Comparison of ENCODE assay signal across 8 cellular contexts in genomic region chr6:5968817-5969726, GRCh38. TPM values are rescaled to one million over a fixed set of nuclear protein-coding genes. Genes with fewer than 3 reads are reported as not detected.
A peak's percentile ranks its signal among the peaks of the same experiment; 100 is the strongest.
DNase-seq lines count a peak whose midpoint lies in the region; ATAC-seq, FAIRE-seq and TF ChIP-seq lines count a peak whose summit lies in the region.

No MANE protein-coding gene starts in this region.

- H3K27me3 ChIP-seq in GM23248 (replicated peaks; ENCODE audit: insufficient read depth) (no peaks in the 10 kb centered on the region), OCI-LY3 (ENCODE audit: low read depth, low read length) (no peaks in the 10 kb centered on the region; the same call in 1 of the 2 replicates), endothelial cell of umbilical vein (ENCODE audit: control insufficient read depth in 2 of 2, insufficient read depth in 2 of 2, low read length in 2 of 2) (no peaks in the 10 kb centered on the region), psoas muscle (ENCODE audit: insufficient read depth in 3 of 3, low read length in 2 of 3) (no peaks in the 10 kb centered on the region)

- intact Hi-C loops in endothelial cell of umbilical vein (cut with micrococcal nuclease): loop anchor here (1.0 kb wide), 1 partner anchor 27 kb away; no protein-coding TSS in a partner anchor
- intact Hi-C loops in psoas muscle (cut with DNase I): loop anchor here in 1 of 2 donors (2.0 kb wide), 1 partner anchor 76 kb away; no protein-coding TSS in a partner anchor
- intact Hi-C loops in natural killer cell (cut with micrococcal nuclease): no loop called here

- H3K9ac ChIP-seq in GM23248: peak overlapping the region; percentile 3; the same call in 1 of the 2 replicates
- H3K9ac ChIP-seq in OCI-LY3 (ENCODE audit: low read length): no peak overlapping the region
- no peak overlapping the region for H3K9ac ChIP-seq in endothelial cell of umbilical vein (replicated peaks; ENCODE audit: extremely low read depth, insufficient read depth, low read length)

- H3K9me3 ChIP-seq in GM23248 (ENCODE audit: low read depth) (no peaks in the 10 kb centered on the region), OCI-LY3 (ENCODE audit: insufficient read depth, low read length) (no peaks in the 10 kb centered on the region), endothelial cell of umbilical vein (replicated peaks; ENCODE audit: control insufficient read depth, insufficient read depth, low read length) (no peaks in the 10 kb centered on the region), psoas muscle (no peaks in the 10 kb centered on the region)

- H3K9me2 ChIP-seq in GM23248 (ENCODE audit: insufficient read depth): no peaks in the 10 kb centered on the region

- peaks cover 5 to 13% (median 10%) of the 10 kb centered on the region in 4 donors for H3K4me1 Mint-ChIP-seq in naive thymus-derived CD8-positive, alpha-beta T cell
- peaks cover 11 to 21% of the 10 kb centered on the region in 2 donors for H3K4me1 Mint-ChIP-seq in natural killer cell

- H3K9me3 Mint-ChIP-seq in naive thymus-derived CD8-positive, alpha-beta T cell: no peaks in the 10 kb centered on the region
- no peaks in the 10 kb centered on the region for H3K9me3 Mint-ChIP-seq in natural killer cell

- H3K4me3 ChIP-seq in GM23248 (peak overlapping the region; percentile 12), OCI-LY3 (ENCODE audit: low read length) (no peak overlapping the region), endothelial cell of umbilical vein (replicated peaks in 1 of 3; ENCODE audit: insufficient read depth in 1 of 3, low read depth in 1 of 3, low read length in 3 of 3) (no peak overlapping the region), psoas muscle (no peak overlapping the region)

- no peaks in the 10 kb centered on the region for H3K9me1 ChIP-seq in endothelial cell of umbilical vein (replicated peaks; ENCODE audit: control insufficient read depth, extremely low read depth, insufficient read depth, low read length)

- ATAC-seq in psoas muscle: peak; percentile 71 to 90 (median 79)
- ATAC-seq in naive thymus-derived CD8-positive, alpha-beta T cell: no peak
- ATAC-seq in HG03521 (IDR thresholded peaks at IDR 0.05; ENCODE audit: unreplicated experiment): no peak
- ATAC-seq in HG02981 (IDR thresholded peaks at IDR 0.05; ENCODE audit: unreplicated experiment): no peak
- ATAC-seq in natural killer cell: no peak

- H4K20me1 ChIP-seq in GM23248 (ENCODE audit: insufficient read depth) (no peaks in the 10 kb centered on the region), OCI-LY3 (ENCODE audit: insufficient read depth, low read length) (no peaks in the 10 kb centered on the region), endothelial cell of umbilical vein (replicated peaks; ENCODE audit: control insufficient read depth, extremely low read depth, insufficient read depth, low read length) (no peaks in the 10 kb centered on the region)

- peak; percentile 24 for FAIRE-seq in endothelial cell of umbilical vein (lab: Jason Lieb, UNC)

- 8 to 9% methylated on average over 11 of the region's 11 CpGs for WGBS in GM23248 (ENCODE audit: low coverage in 1 of 2, low lambda C conversion rate in 2 of 2, missing lambda C conversion rate in 2 of 2), 2 experiments
- 20 to 24% (median 22%) methylated on average over 11 of the region's 11 CpGs for WGBS in psoas muscle, 3 donors

- dilution Hi-C loops in endothelial cell of umbilical vein (cut with MboI; ENCODE audit: extremely low pct_ligation_motif_present, low sequenced_read_pairs): no loop called here

- TF ChIP-seq CTCF in OCI-LY3 (IDR thresholded peaks at IDR 0.05; ENCODE audit: low read depth, low read length) (no peak), endothelial cell of umbilical vein (IDR thresholded peaks at IDR 0.05; ENCODE audit: extremely low read depth in 1 of 2, insufficient read depth in 1 of 2, low read depth in 1 of 2, low read length in 2 of 2) (no peak), psoas muscle (IDR thresholded peaks at IDR 0.05) (no peak), natural killer cell (IDR thresholded peaks at IDR 0.05) (no peak)

- TF ChIP-seq POLR2A in endothelial cell of umbilical vein (IDR thresholded peaks at IDR 0.05; ENCODE audit: low read depth, low read length): no peak

- H3K79me2 ChIP-seq in GM23248 (ENCODE audit: insufficient read depth) (no peaks in the 10 kb centered on the region), OCI-LY3 (ENCODE audit: low read length) (no peaks in the 10 kb centered on the region), endothelial cell of umbilical vein (ENCODE audit: control insufficient read depth, insufficient read depth, low read length) (no peaks in the 10 kb centered on the region)

- H3K27ac ChIP-seq in GM23248 (peak overlapping the region; percentile 28), OCI-LY3 (ENCODE audit: low read length) (no peak overlapping the region), endothelial cell of umbilical vein (ENCODE audit: insufficient read depth, low read depth, low read length) (no peak overlapping the region), psoas muscle (no peak overlapping the region)

- BruUV-seq in endothelial cell of umbilical vein (replicated peaks; lab: Mats Ljungman, UMichigan): no TSS peak

- H2AFZ ChIP-seq in GM23248 (peak overlapping the region; percentile 13; the same call in 1 of the 2 replicates), OCI-LY3 (ENCODE audit: low read depth, low read length) (no peak overlapping the region), endothelial cell of umbilical vein (ENCODE audit: low read depth, low read length) (no peak overlapping the region)

- in situ Hi-C loops in GM23248 (cut with MboI): no loop called here

- H3K36me3 ChIP-seq in GM23248 (ENCODE audit: low read depth): no peaks in the 10 kb centered on the region
- no peaks in the 10 kb centered on the region for H3K36me3 ChIP-seq in OCI-LY3 (replicated peaks; ENCODE audit: low read depth, low read length)
- H3K36me3 ChIP-seq in endothelial cell of umbilical vein (ENCODE audit: control insufficient read depth in 2 of 2, extremely low read depth in 1 of 2, insufficient read depth in 2 of 2, low read length in 2 of 2): no peaks in the 10 kb centered on the region
- no peaks in the 10 kb centered on the region for H3K36me3 ChIP-seq in psoas muscle (ENCODE audit: insufficient read depth in 1 of 2, low read depth in 1 of 2)

- DNase-seq in GM23248 (peak; percentile 82), endothelial cell of umbilical vein (ENCODE audit: low read depth, low spot score) (peak; percentile 44), psoas muscle (peak; percentile 51 to 69), natural killer cell (no peak)
- no peak for DNase-seq in naive thymus-derived CD8-positive, alpha-beta T cell

- peak overlapping the region in 1 of 10 donors; percentile 38 for H3K4me3 Mint-ChIP-seq in naive thymus-derived CD8-positive, alpha-beta T cell
- H3K4me3 Mint-ChIP-seq in natural killer cell: no peak overlapping the region

- H3K36me3 Mint-ChIP-seq in naive thymus-derived CD8-positive, alpha-beta T cell: no peaks in the 10 kb centered on the region
- H3K36me3 Mint-ChIP-seq in natural killer cell: no peaks in the 10 kb centered on the region

- H3F3A ChIP-seq in GM23248 (ENCODE audit: insufficient read depth): peaks cover 17% of the 10 kb centered on the region; the same call in 1 of the 2 replicates

- H3K27ac Mint-ChIP-seq in naive thymus-derived CD8-positive, alpha-beta T cell: no peak overlapping the region
- no peak overlapping the region for H3K27ac Mint-ChIP-seq in natural killer cell

- peaks cover 5 to 33% (median 10%) of the 10 kb centered on the region in 5 donors for H3K27me3 Mint-ChIP-seq in naive thymus-derived CD8-positive, alpha-beta T cell
- H3K27me3 Mint-ChIP-seq in natural killer cell (ENCODE audit: low read depth in 2 of 2): peaks cover 11 to 12% of the 10 kb centered on the region in 2 donors

- H3K4me1 ChIP-seq in GM23248 (ENCODE audit: insufficient read depth) (peaks cover 22% of the 10 kb centered on the region), OCI-LY3 (ENCODE audit: low read length) (no peaks in the 10 kb centered on the region), endothelial cell of umbilical vein (ENCODE audit: control insufficient read depth, extremely low read depth, insufficient read depth, low read length) (peaks cover 10% of the 10 kb centered on the region), psoas muscle (no peaks in the 10 kb centered on the region)

- POLR2A ChIA-PET in endothelial cell of umbilical vein (lab: Charles Lee): no interaction called here
- POLR2A ChIA-PET in naive thymus-derived CD8-positive, alpha-beta T cell (lab: Charles Lee): interaction anchor here (0.6 kb wide), 1 partner anchor 300 kb away, joined by 3 read pairs; no protein-coding TSS in a partner anchor

- H3K4me2 ChIP-seq in GM23248 (ENCODE audit: unreplicated experiment) (peak overlapping the region; percentile 56), OCI-LY3 (ENCODE audit: low read length) (peak overlapping the region; percentile 32; the same call in 1 of the 2 replicates), endothelial cell of umbilical vein (ENCODE audit: insufficient read depth, low read length) (peak overlapping the region; percentile 16)

- CTCF ChIA-PET in endothelial cell of umbilical vein (lab: Charles Lee): interaction anchor here (0.6 to 2.5 kb wide), 2 partner anchors 39 to 498 kb away, joined by 3 to 8 read pairs; no protein-coding TSS in a partner anchor

TF ChIP-seq in endothelial cell of umbilical vein, 7 proteins besides CTCF, POLR2A, EP300 and RAD21:
- TF ChIP-seq POLR2AphosphoS5 (IDR thresholded peaks at IDR 0.05; ENCODE audit: insufficient read depth, low read depth, low read length): no peak
- TF ChIP-seq FOS (IDR thresholded peaks at IDR 0.05; ENCODE audit: borderline replicate concordance, insufficient read depth, low read length): peak; percentile 18
- TF ChIP-seq JUN (IDR thresholded peaks at IDR 0.05; ENCODE audit: borderline replicate concordance, insufficient read depth, insufficient read length, low read depth): peak; percentile 11

RNA-seq across cellular contexts. Expression of gene NRN1, which starts 37.7 kb away (rescaled TPM):
- 78.5 and 94.6 TPM in 2 replicates for total RNA-seq in GM23248 (2014; rRNA removed; shearing (Covaris generic))
- polyA plus RNA-seq in GM23248 (2016; fragmentation: Nextera tagmentation; extraction: Ambion mirVana) (50.5 and 51.8 TPM in 2 replicates), endothelial cell of umbilical vein (10.9 and 12.8 TPM in 2 replicates), psoas muscle (1 to 10 TPM; 4.7 to 9.3 (median 7.7) TPM)
- total RNA-seq in endothelial cell of umbilical vein (25.6 and 26.2 TPM in 2 replicates), psoas muscle (10 to 100 TPM in 1 of 4 donors, 1 to 10 TPM in 3; 4.6 to 12.8 (median 7.4) TPM), natural killer cell (not detected)
- 12.4 and 16.6 TPM in 2 replicates for polyA plus RNA-seq in endothelial cell of umbilical vein (2011; cell fraction: cytosol; rRNA removed)
- 17.9 and 20.3 TPM in 2 replicates for polyA plus RNA-seq in endothelial cell of umbilical vein (2011; cell fraction: nucleus; rRNA removed)
- 22.7 and 26.1 TPM in 2 replicates for polyA plus RNA-seq in endothelial cell of umbilical vein (2012)
- polyA minus RNA-seq in endothelial cell of umbilical vein: 5.3 and 7.2 TPM in 2 replicates
- polyA minus RNA-seq in endothelial cell of umbilical vein (2011; cell fraction: cytosol; rRNA and poly(A)+ RNA removed): not detected
- 2.4 and 3.6 TPM in 2 replicates for polyA minus RNA-seq in endothelial cell of umbilical vein (2011; cell fraction: nucleus; rRNA and poly(A)+ RNA removed)
- total RNA-seq in naive thymus-derived CD8-positive, alpha-beta T cell: under 1 TPM in 1 of 2 experiments, not detected in 1; 0.65 TPM
- polyA plus RNA-seq in naive thymus-derived CD8-positive, alpha-beta T cell: under 1 TPM in 2 of 3 donors, not detected in 1; 0.11 to 0.13 TPM

Comparison
In these comparisons a context has a peak if more than half of its experiments do, and no peak if none do; other contexts are left out.
1. DNase-seq: peak in GM23248 (single experiment), endothelial cell of umbilical vein (single experiment) and psoas muscle (2 of 2); none in naive thymus-derived CD8-positive, alpha-beta T cell (0 of 10) and natural killer cell (single experiment).
2. ATAC-seq: peak in psoas muscle (4 of 4); none in naive thymus-derived CD8-positive, alpha-beta T cell (0 of 2), HG03521 (single experiment), HG02981 (single experiment) and natural killer cell (0 of 3).
3. Peak in every context shown above with its lines, with median percentiles within 50 percentile points of each other: H3K4me2 ChIP-seq.